10 cellular contexts compared by ENCODE assay signal in the genomic region with DNA sequence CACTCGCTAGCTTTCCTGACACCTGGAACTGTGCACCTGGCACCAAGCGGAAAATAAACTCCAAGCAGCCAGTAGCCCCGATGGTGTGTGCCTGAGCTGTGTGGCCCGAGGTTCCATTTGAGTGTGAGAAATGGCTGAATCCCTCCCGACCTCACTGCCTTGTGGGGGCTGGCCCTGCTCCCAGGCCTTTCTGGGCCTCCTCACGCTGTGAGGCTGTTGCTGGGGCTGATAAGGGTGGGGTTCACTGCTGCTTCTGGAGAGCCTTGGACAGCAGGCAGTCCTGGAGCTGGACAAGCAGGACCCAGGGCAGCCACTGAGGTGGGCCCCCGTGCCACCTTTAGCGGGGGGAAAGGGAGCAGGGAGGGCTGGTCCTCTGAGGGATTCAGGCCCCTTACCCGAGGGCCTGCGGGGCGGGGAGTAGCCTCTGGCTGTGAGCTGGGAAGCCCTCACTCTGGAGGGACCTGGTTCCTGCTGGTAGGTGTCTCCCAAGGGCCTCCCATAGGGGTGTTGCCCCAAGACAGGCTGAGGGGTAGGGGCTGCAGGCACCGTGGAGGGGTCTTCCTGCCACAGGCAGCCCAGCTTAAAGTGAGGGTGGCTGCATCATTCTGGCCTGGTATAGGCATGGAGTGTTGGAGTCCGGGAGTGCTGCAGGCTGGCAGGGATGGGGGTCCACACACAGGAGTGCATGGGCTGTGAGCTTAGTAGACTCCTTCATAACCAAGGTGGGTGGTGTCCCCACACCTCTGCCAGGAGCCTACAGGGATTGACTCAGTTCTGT. TPM values are rescaled to one million over a fixed set of nuclear protein-coding genes. Genes with fewer than 3 reads are reported as not detected.
DNase-seq lines count a peak whose midpoint lies in the region; ATAC-seq, FAIRE-seq and TF ChIP-seq lines count a peak whose summit lies in the region.
"Had no signal": no experiment of that assay in that cellular context is flagged by ENCODE, and none has a peak within 500 bp of the region (broad histone marks: within the 10 kb centered on the region; RNA-seq: fewer than 3 reads in every experiment).

No MANE protein-coding gene starts in this region.

- in situ Hi-C loops in GM12878 (cut with MboI), result no loop called here

- peak overlapping the region; percentile 54 for H3K4me3 Mint-ChIP-seq in activated T-cell treated with anti-CD3 and anti-CD28 coated beads, Interleukin-2, amount 50 U/mL, for 4 hours

- H4K20me1 ChIP-seq in GM12878 (ENCODE audit: control insufficient read depth, insufficient read depth), result no peaks in the 10 kb centered on the region

- DNase-seq in activated T-cell treated with anti-CD3 and anti-CD28 coated beads, Interleukin-2, amount 50 U/mL, for 4 hours, result no peak
- DNase-seq in activated T-cell treated with anti-CD3 and anti-CD28 coated beads for 4 hours, result no peak
- DNase-seq in GM12878 (ENCODE audit: low read depth, low spot score), result no peak
- no peak for DNase-seq in kidney epithelial cell (ENCODE audit: low read depth)
- DNase-seq in suprapubic skin (ENCODE audit: low spot score in 2 of 2), result no peak
- DNase-seq in NCI-H1436 (lab: John Stamatoyannopoulos, UW), result no peak
- no peak for DNase-seq in HuH-7.5 (ENCODE audit: low spot score)
- DNase-seq in head of caudate nucleus, result no peak
- DNase-seq: left colon, NCI-H1105 treated with DMSO at 0.1 percent for 48 hours had no signal

- H3K27ac ChIP-seq in GM12878 (ENCODE audit: control insufficient read depth, insufficient read depth), result no peak overlapping the region
- peak overlapping the region; percentile 98 for H3K27ac ChIP-seq in suprapubic skin

- TF ChIP-seq RAD21 in GM12878 (IDR thresholded peaks at IDR 0.05; ENCODE audit: insufficient read depth, low read depth, low read length), result no peak

- H3K36me3 ChIP-seq in GM12878 (ENCODE audit: control insufficient read depth in 2 of 2, insufficient read depth in 2 of 2, low read length in 1 of 2), result peaks cover 0 to 2% of the 10 kb centered on the region in 2 experiments; a peak in 1 of 4 replicates
- peaks cover 8% of the 10 kb centered on the region for H3K36me3 ChIP-seq in kidney epithelial cell (ENCODE audit: control insufficient read depth, insufficient read depth, low read length)
- peaks cover 18% of the 10 kb centered on the region for H3K36me3 ChIP-seq in suprapubic skin

- H3K4me3 ChIP-seq in GM12878, result no peak overlapping the region
- peak overlapping the region; percentile 86 for H3K4me3 ChIP-seq in kidney epithelial cell (ENCODE audit: low read depth, low read length)
- peak overlapping the region; percentile 75 for H3K4me3 ChIP-seq in suprapubic skin

- RAD21 ChIA-PET in GM12878 (lab: Charles Lee; ENCODE audit: unreplicated experiment), result interaction anchor here (2.4 kb wide), 1 partner anchor 15 kb away, joined by 20 read pairs; a partner anchor contains a TSS

- H3K27me3 ChIP-seq in GM12878 (replicated peaks in 1 of 2; ENCODE audit: control insufficient read depth in 2 of 2, insufficient read depth in 2 of 2, low read length in 1 of 2) (no peaks in the 10 kb centered on the region), kidney epithelial cell (ENCODE audit: control insufficient read depth, insufficient read depth, low read length) (peaks cover 4% of the 10 kb centered on the region), suprapubic skin (no peaks in the 10 kb centered on the region)

- intact Hi-C loops in GM12878 (cut with micrococcal nuclease; ENCODE audit: unreplicated experiment), result no loop called here
- intact Hi-C loops in head of caudate nucleus (cut with DNase I), result no loop called here

- no peak for FAIRE-seq in GM12878 (lab: Jason Lieb, UNC)

- CTCF ChIA-PET in GM12878 (lab: Yijun Ruan, JAX), result interaction anchor here (1.2 to 2.1 kb wide), 2 partner anchors 15 to 516 kb away, joined by 3 to 10 read pairs; a partner anchor contains a TSS

- TF ChIP-seq EP300 in GM12878 (IDR thresholded peaks at IDR 0.05; ENCODE audit: borderline replicate concordance in 1 of 2, control insufficient read depth in 1 of 2, low read depth in 2 of 2, low read length in 2 of 2), result no peak
- TF ChIP-seq EP300 in suprapubic skin (IDR thresholded peaks at IDR 0.05), result no peak

- H3K9me3 ChIP-seq in GM12878 (replicated peaks; ENCODE audit: control insufficient read depth, insufficient read depth, low read length), result peaks cover 4% of the 10 kb centered on the region; the same call in 2 of the 3 replicates
- no peaks in the 10 kb centered on the region for H3K9me3 ChIP-seq in suprapubic skin

- TF ChIP-seq POLR2A in GM12878 (IDR thresholded peaks at IDR 0.05; ENCODE audit: low read depth, low read length) (peak; percentile 68), suprapubic skin (IDR thresholded peaks at IDR 0.05) (no peak)

- peaks cover 15% of the 10 kb centered on the region for H3K4me1 Mint-ChIP-seq in activated T-cell treated with anti-CD3 and anti-CD28 coated beads, Interleukin-2, amount 50 U/mL, for 4 hours (ENCODE audit: low read depth)

- 88% methylated on average over 13 of the region's 13 CpGs for WGBS in GM12878 (ENCODE audit: insufficient coverage, insufficient replicate concordance, low lambda C conversion rate, missing lambda C conversion rate)
- WGBS in suprapubic skin, result 70% methylated on average over 10 of the region's 13 CpGs

- H2AFZ ChIP-seq in GM12878 (ENCODE audit: control insufficient read depth, low read depth, low read length), result no peak overlapping the region

- TF ChIP-seq CTCF in GM12878 (IDR thresholded peaks at IDR 0.05 in 2 of 3, conservative IDR thresholded peaks at IDR 0.05 in 1 of 3; ENCODE audit: control insufficient read depth in 2 of 3, extremely low read depth in 1 of 3, insufficient read depth in 1 of 3, low read depth in 3 of 3, low read length in 3 of 3) (no peak), kidney epithelial cell (IDR thresholded peaks at IDR 0.05; ENCODE audit: insufficient read depth, low read length, poor library complexity, severe bottlenecking) (no peak), suprapubic skin (IDR thresholded peaks at IDR 0.05) (no peak)

- H3K4me2 ChIP-seq in GM12878 (ENCODE audit: control insufficient read depth, insufficient read depth), result peak overlapping the region; percentile 42; the same call in 1 of the 2 replicates

- H3K79me2 ChIP-seq in GM12878 (ENCODE audit: control insufficient read depth, insufficient read depth, low read length), result peaks cover 8% of the 10 kb centered on the region

- no peak overlapping the region for H3K9ac ChIP-seq in GM12878 (ENCODE audit: control insufficient read depth, insufficient read depth, low read length)

- ATAC-seq in activated T-cell treated with anti-CD3 and anti-CD28 coated beads, Interleukin-2, amount 50 U/mL, for 4 hours, result no peak
- no peak for ATAC-seq in GM12878

- peaks cover 7% of the 10 kb centered on the region for H3K36me3 Mint-ChIP-seq in activated T-cell treated with anti-CD3 and anti-CD28 coated beads, Interleukin-2, amount 50 U/mL, for 4 hours (ENCODE audit: insufficient read depth)

- H3K27me3 Mint-ChIP-seq in activated T-cell treated with anti-CD3 and anti-CD28 coated beads, Interleukin-2, amount 50 U/mL, for 4 hours (ENCODE audit: low read depth), result no peaks in the 10 kb centered on the region

- POLR2A ChIA-PET in GM12878 (lab: Charles Lee), result interaction anchor here (1.1 to 3.8 kb wide), 3 partner anchors 15 to 217 kb away, joined by 3 to 33 read pairs (median 3); a partner anchor contains a TSS

- H3K4me1 ChIP-seq in GM12878 (ENCODE audit: control insufficient read depth, insufficient read depth, low read length) (peaks cover 4% of the 10 kb centered on the region), suprapubic skin (peaks cover 32% of the 10 kb centered on the region)

- SMC1A ChIA-PET in GM12878 (lab: Charles Lee; ENCODE audit: uncharacterized antibody, unreplicated experiment), result no interaction called here

- no TSS peak for BruUV-seq in GM12878 (replicated peaks; lab: Mats Ljungman, UMichigan)

- H3K9me3 Mint-ChIP-seq in activated T-cell treated with anti-CD3 and anti-CD28 coated beads, Interleukin-2, amount 50 U/mL, for 4 hours, result no peaks in the 10 kb centered on the region

RNA-seq across cellular contexts. Expression of a gene that starts 1.7 kb away (rescaled TPM):
- total RNA-seq in activated T-cell treated with anti-CD3 and anti-CD28 coated beads, Interleukin-2, amount 50 U/mL, for 4 hours, result 100 to 1,000 TPM; 137 to 171 (median 165) TPM
- total RNA-seq in GM12878 (2013; cell fraction: nucleolus; rRNA removed), result 19.4 and 22.6 TPM in 2 replicates
- 36.8 and 47.6 TPM in 2 replicates for total RNA-seq in GM12878 (2014; rRNA removed)
- total RNA-seq in GM12878 (2014; rRNA removed; fragmentation: Illumina TruSeq; extraction: Trizol), result 3.2 and 5.1 TPM in 2 replicates
- 154 TPM in 2 replicates for total RNA-seq in GM12878 (2021)
- 9.0 TPM for polyA plus RNA-seq in GM12878 (2011; ENCODE audit: low read depth)
- 0.72 and 1.5 TPM in 2 replicates for polyA plus RNA-seq in GM12878 (2011; rRNA removed)
- 6.2 and 8.5 TPM in 2 replicates for polyA plus RNA-seq in GM12878 (2011; cell fraction: cytosol; rRNA removed)
- 12.2 and 16.6 TPM in 2 replicates for polyA plus RNA-seq in GM12878 (2011; cell fraction: nucleus; rRNA removed)
- polyA plus RNA-seq in GM12878 (2012), result 103 and 151 TPM in 2 replicates
- polyA plus RNA-seq in GM12878 (2014; fragmentation: Illumina TruSeq; extraction: Trizol), result 5.2 TPM in 1 of 2 replicates, not detected in the other
- 1 to 10 TPM in 1 of 2 experiments, under 1 TPM in 1; 0.32 to 2.8 TPM for polyA plus RNA-seq in GM12878 (2014; fragmentation: Nextera tagmentation; extraction: Ambion mirVana)
- 77.6 and 87.7 TPM in 2 replicates for polyA plus RNA-seq in GM12878 (2014; rRNA removed)
- 10 to 100 TPM; 40.3 to 42.9 TPM for polyA plus RNA-seq in GM12878 (2016; fragmentation: Nextera tagmentation; extraction: Ambion mirVana)
- 0.95 and 4.6 TPM in 2 replicates for polyA minus RNA-seq in GM12878 (2011; rRNA and poly(A)+ RNA removed)
- 33.7 and 62.3 TPM in 2 replicates for polyA minus RNA-seq in GM12878 (2011; cell fraction: cytosol; rRNA and poly(A)+ RNA removed)
- polyA minus RNA-seq in GM12878 (2011; cell fraction: nucleus; rRNA and poly(A)+ RNA removed), result 11.4 and 14.4 TPM in 2 replicates
- 114 and 211 TPM in 2 replicates for total RNA-seq in kidney epithelial cell
- 100 to 1,000 TPM; 151 to 352 (median 299) TPM for total RNA-seq in suprapubic skin

RNA-seq across cellular contexts. Expression of a gene that starts 14.9 kb away (rescaled TPM):
- total RNA-seq in activated T-cell treated with anti-CD3 and anti-CD28 coated beads, Interleukin-2, amount 50 U/mL, for 4 hours, result under 1 TPM; 0.13 to 0.21 (median 0.16) TPM
- total RNA-seq in GM12878 (2013; cell fraction: nucleolus; rRNA removed), result 0.23 and 0.39 TPM in 2 replicates
- total RNA-seq in GM12878 (2014; rRNA removed) (not detected in 2 replicates), GM12878 (2014; rRNA removed; fragmentation: Illumina TruSeq; extraction: Trizol) (0.09 TPM in 1 of 2 replicates, not detected in the other), GM12878 (2021) (0.21 and 0.24 TPM in 2 replicates), kidney epithelial cell (0.33 and 0.55 TPM in 2 replicates), suprapubic skin (10 to 100 TPM; 58.0 to 70.6 (median 65.6) TPM)
- 0.22 TPM for polyA plus RNA-seq in GM12878 (2011; ENCODE audit: low read depth)
- polyA plus RNA-seq in GM12878 (2011; rRNA removed) (0.20 and 0.32 TPM in 2 replicates), GM12878 (2014; fragmentation: Illumina TruSeq; extraction: Trizol) (0.04 TPM in 1 of 2 replicates, not detected in the other), GM12878 (2014; fragmentation: Nextera tagmentation; extraction: Ambion mirVana) (under 1 TPM in 1 of 2 experiments, not detected in 1; 0.02 TPM), GM12878 (2014; rRNA removed) (0.14 and 0.28 TPM in 2 replicates), GM12878 (2016; fragmentation: Nextera tagmentation; extraction: Ambion mirVana) (under 1 TPM in 1 of 2 experiments, not detected in 1; 0.08 TPM)
- polyA plus RNA-seq in GM12878 (2011; cell fraction: cytosol; rRNA removed), result 0.34 and 0.37 TPM in 2 replicates
- 0.86 and 1.2 TPM in 2 replicates for polyA plus RNA-seq in GM12878 (2011; cell fraction: nucleus; rRNA removed)
- polyA plus RNA-seq in GM12878 (2012), result 0.32 and 0.45 TPM in 2 replicates
- polyA minus RNA-seq in GM12878 (2011; rRNA and poly(A)+ RNA removed), result 0.22 and 0.36 TPM in 2 replicates
- polyA minus RNA-seq in GM12878 (2011; cell fraction: cytosol; rRNA and poly(A)+ RNA removed), result 0.52 TPM in 1 of 2 replicates, not detected in the other
- 0.19 and 0.24 TPM in 2 replicates for polyA minus RNA-seq in GM12878 (2011; cell fraction: nucleus; rRNA and poly(A)+ RNA removed)

RNA-seq across cellular contexts. Expression of a gene that starts 23.4 kb away (rescaled TPM):
- total RNA-seq in activated T-cell treated with anti-CD3 and anti-CD28 coated beads, Interleukin-2, amount 50 U/mL, for 4 hours, result under 1 TPM; 0.63 to 0.96 (median 0.74) TPM
- not detected in 2 replicates for total RNA-seq in GM12878 (2013; cell fraction: nucleolus; rRNA removed)
- not detected in 2 replicates for total RNA-seq in GM12878 (2014; rRNA removed)
- total RNA-seq in GM12878 (2014; rRNA removed; fragmentation: Illumina TruSeq; extraction: Trizol), result not detected in 2 replicates
- total RNA-seq in GM12878 (2021), result 0.56 and 0.74 TPM in 2 replicates
- polyA plus RNA-seq in GM12878 (2011; ENCODE audit: low read depth), result not detected
- not detected in 2 replicates for polyA plus RNA-seq in GM12878 (2011; rRNA removed)
- polyA plus RNA-seq in GM12878 (2011; cell fraction: cytosol; rRNA removed), result 0.04 TPM in 1 of 2 replicates, not detected in the other
- 0.13 TPM in 1 of 2 replicates, not detected in the other for polyA plus RNA-seq in GM12878 (2011; cell fraction: nucleus; rRNA removed)
- 0.50 and 0.77 TPM in 2 replicates for polyA plus RNA-seq in GM12878 (2012)
- polyA plus RNA-seq in GM12878 (2014; fragmentation: Illumina TruSeq; extraction: Trizol), result not detected in 2 replicates
- polyA plus RNA-seq in GM12878 (2014; fragmentation: Nextera tagmentation; extraction: Ambion mirVana), result not detected
- polyA plus RNA-seq in GM12878 (2014; rRNA removed), result not detected in 2 replicates
- not detected for polyA plus RNA-seq in GM12878 (2016; fragmentation: Nextera tagmentation; extraction: Ambion mirVana)
- polyA minus RNA-seq in GM12878 (2011; rRNA and poly(A)+ RNA removed), result not detected in 2 replicates
- not detected in 2 replicates for polyA minus RNA-seq in GM12878 (2011; cell fraction: cytosol; rRNA and poly(A)+ RNA removed)
- polyA minus RNA-seq in GM12878 (2011; cell fraction: nucleus; rRNA and poly(A)+ RNA removed), result not detected in 2 replicates
- total RNA-seq in kidney epithelial cell, result 14.9 and 18.0 TPM in 2 replicates
- total RNA-seq in suprapubic skin, result 10 to 100 TPM in 3 of 4 donors, 1 to 10 TPM in 1; 4.8 to 13.4 (median 12.0) TPM

RNA-seq across cellular contexts. Expression of a gene that starts 25.3 kb away (rescaled TPM):
- not detected for total RNA-seq in activated T-cell treated with anti-CD3 and anti-CD28 coated beads, Interleukin-2, amount 50 U/mL, for 4 hours
- not detected in 2 replicates for total RNA-seq in GM12878 (2013; cell fraction: nucleolus; rRNA removed)
- not detected in 2 replicates for total RNA-seq in GM12878 (2014; rRNA removed)
- total RNA-seq in GM12878 (2014; rRNA removed; fragmentation: Illumina TruSeq; extraction: Trizol), result not detected in 2 replicates
- not detected in 2 replicates for total RNA-seq in GM12878 (2021)
- not detected for polyA plus RNA-seq in GM12878 (2011; ENCODE audit: low read depth)
- polyA plus RNA-seq in GM12878 (2011; rRNA removed), result 0.07 TPM in 1 of 2 replicates, not detected in the other
- 0.07 and 0.15 TPM in 2 replicates for polyA plus RNA-seq in GM12878 (2011; cell fraction: cytosol; rRNA removed)
- polyA plus RNA-seq in GM12878 (2011; cell fraction: nucleus; rRNA removed), result 0.31 and 0.34 TPM in 2 replicates
- polyA plus RNA-seq in GM12878 (2012), result not detected in 2 replicates
- polyA plus RNA-seq in GM12878 (2014; fragmentation: Illumina TruSeq; extraction: Trizol), result not detected in 2 replicates
- not detected for polyA plus RNA-seq in GM12878 (2014; fragmentation: Nextera tagmentation; extraction: Ambion mirVana)
- polyA plus RNA-seq in GM12878 (2014; rRNA removed), result 0.14 TPM in 1 of 2 replicates, not detected in the other
- not detected for polyA plus RNA-seq in GM12878 (2016; fragmentation: Nextera tagmentation; extraction: Ambion mirVana)
- polyA minus RNA-seq in GM12878 (2011; rRNA and poly(A)+ RNA removed), result not detected in 2 replicates
- not detected in 2 replicates for polyA minus RNA-seq in GM12878 (2011; cell fraction: cytosol; rRNA and poly(A)+ RNA removed)
- not detected in 2 replicates for polyA minus RNA-seq in GM12878 (2011; cell fraction: nucleus; rRNA and poly(A)+ RNA removed)
- total RNA-seq in kidney epithelial cell, result 0.48 TPM in 1 of 2 replicates, not detected in the other
- total RNA-seq in suprapubic skin, result 1 to 10 TPM in 1 of 4 donors, not detected in 3; 1.3 TPM

RNA-seq across cellular contexts. Expression of a gene that starts 31.7 kb away (rescaled TPM):
- total RNA-seq in activated T-cell treated with anti-CD3 and anti-CD28 coated beads, Interleukin-2, amount 50 U/mL, for 4 hours, result under 1 TPM; 0.13 to 0.19 (median 0.18) TPM
- total RNA-seq in GM12878 (2013; cell fraction: nucleolus; rRNA removed), result 0.81 and 1.9 TPM in 2 replicates
- total RNA-seq in GM12878 (2014; rRNA removed), result 0.40 and 0.54 TPM in 2 replicates
- total RNA-seq in GM12878 (2014; rRNA removed; fragmentation: Illumina TruSeq; extraction: Trizol), result 0.09 TPM in 1 of 2 replicates, not detected in the other
- total RNA-seq in GM12878 (2021), result 0.72 and 0.77 TPM in 2 replicates
- not detected for polyA plus RNA-seq in GM12878 (2011; ENCODE audit: low read depth)
- 0.26 and 0.31 TPM in 2 replicates for polyA plus RNA-seq in GM12878 (2011; rRNA removed)
- 0.93 and 1.2 TPM in 2 replicates for polyA plus RNA-seq in GM12878 (2011; cell fraction: cytosol; rRNA removed)
- 5.7 and 6.0 TPM in 2 replicates for polyA plus RNA-seq in GM12878 (2011; cell fraction: nucleus; rRNA removed)
- polyA plus RNA-seq in GM12878 (2012), result 0.24 and 0.52 TPM in 2 replicates
- 0.09 TPM in 1 of 2 replicates, not detected in the other for polyA plus RNA-seq in GM12878 (2014; fragmentation: Illumina TruSeq; extraction: Trizol)
- polyA plus RNA-seq in GM12878 (2014; fragmentation: Nextera tagmentation; extraction: Ambion mirVana), result not detected
- polyA plus RNA-seq in GM12878 (2014; rRNA removed), result 0.37 and 1.0 TPM in 2 replicates
- under 1 TPM; 0.24 to 0.37 TPM for polyA plus RNA-seq in GM12878 (2016; fragmentation: Nextera tagmentation; extraction: Ambion mirVana)
- polyA minus RNA-seq in GM12878 (2011; rRNA and poly(A)+ RNA removed), result 0.37 and 0.62 TPM in 2 replicates
- polyA minus RNA-seq in GM12878 (2011; cell fraction: cytosol; rRNA and poly(A)+ RNA removed), result 0.80 TPM in 1 of 2 replicates, not detected in the other
- polyA minus RNA-seq in GM12878 (2011; cell fraction: nucleus; rRNA and poly(A)+ RNA removed), result 1.2 and 1.5 TPM in 2 replicates
- 0.68 and 1.1 TPM in 2 replicates for total RNA-seq in kidney epithelial cell
- under 1 TPM in 2 of 4 donors, not detected in 2; 0.25 to 0.36 TPM for total RNA-seq in suprapubic skin

Comparison
In these comparisons a context has a peak if more than half of its experiments do, and no peak if none do; other contexts are left out.
1. RNA of a gene that starts 14.9 kb away (total RNA-seq): 58.0 to 70.6 TPM in suprapubic skin; 0.33 to 0.55 TPM in kidney epithelial cell, 0.13 to 0.21 TPM in activated T-cell treated with anti-CD3 and anti-CD28 coated beads, Interleukin-2, amount 50 U/mL, for 4 hours and 0.09 to 0.39 TPM in GM12878; every median in the first group is over 10 times any median in the second.